8 cellular contexts compared by ENCODE assay signal in genomic region chr11:65503923-65504670, GRCh38. TPM values are rescaled to one million over a fixed set of nuclear protein-coding genes. Genes with fewer than 3 reads are reported as not detected.
A peak's percentile ranks its signal among the peaks of the same experiment; 100 is the strongest.
DNase-seq lines count a peak whose midpoint lies in the region; ATAC-seq, FAIRE-seq and TF ChIP-seq lines count a peak whose summit lies in the region.

No MANE protein-coding gene starts in this region.

- no peaks in the 10 kb centered on the region for H3K9me2 ChIP-seq in neural cell (ENCODE audit: insufficient read depth, low read length)

- peak overlapping the region; percentile 85 for H3K4me3 ChIP-seq in effector memory CD4-positive, alpha-beta T cell (ENCODE audit: insufficient read depth, low read depth, low read length, poor library complexity, severe bottlenecking)
- peak overlapping the region; percentile 78 for H3K4me3 ChIP-seq in neural cell (ENCODE audit: low read length)

- ATAC-seq in GM21619 (IDR thresholded peaks at IDR 0.05; ENCODE audit: unreplicated experiment) (no peak), HG03378 (IDR thresholded peaks at IDR 0.05; ENCODE audit: unreplicated experiment) (no peak)

- peak overlapping the region; percentile 98 for H3K27ac ChIP-seq in effector memory CD4-positive, alpha-beta T cell (ENCODE audit: insufficient read depth, low read length, poor library complexity, severe bottlenecking)
- H3K27ac ChIP-seq in neural cell (ENCODE audit: low read length), result peak overlapping the region; percentile 100

- peaks cover 23% of the 10 kb centered on the region for H3F3A ChIP-seq in neural cell (ENCODE audit: insufficient read depth, low read length, poor library complexity, severe bottlenecking)

- no peak overlapping the region for H3K27ac Mint-ChIP-seq in type B pancreatic cell

- no peak overlapping the region for H2AFZ ChIP-seq in neural cell (ENCODE audit: low read depth, low read length)

- TF ChIP-seq CTCF in neural cell (IDR thresholded peaks at IDR 0.05; ENCODE audit: poor library complexity, severe bottlenecking) (no peak), type B pancreatic cell (conservative IDR thresholded peaks at IDR 0.05) (no peak)

- peak; percentile 48 for DNase-seq in NCI-H446 treated with DMSO at 0.1 percent for 48 hours (lab: John Stamatoyannopoulos, UW)
- DNase-seq in effector memory CD4-positive, alpha-beta T cell, result no peak
- DNase-seq in type B pancreatic cell (ENCODE audit: extremely low spot score, unreplicated experiment), result no peak
- DNase-seq in stimulated activated CD4-positive, alpha-beta T cell treated with anti-CD3 and anti-CD28 coated beads, Interleukin-15, amount 100 ng/mL, for 24 hours, result no peak

- peaks cover 61% of the 10 kb centered on the region for H3K36me3 ChIP-seq in effector memory CD4-positive, alpha-beta T cell (ENCODE audit: control insufficient read depth, insufficient read depth, low read length)
- peaks cover 57% of the 10 kb centered on the region for H3K36me3 ChIP-seq in neural cell (ENCODE audit: insufficient read depth, low read length)

- H3K4me3 Mint-ChIP-seq in type B pancreatic cell, result no peak overlapping the region

- peaks cover 38% of the 10 kb centered on the region for H3K4me1 Mint-ChIP-seq in type B pancreatic cell (ENCODE audit: unreplicated experiment)

- H3K27me3 Mint-ChIP-seq in type B pancreatic cell, result peaks cover 50% of the 10 kb centered on the region

- peak overlapping the region; percentile 87 for H3K4me2 ChIP-seq in neural cell (ENCODE audit: low read length)

- peaks cover 37% of the 10 kb centered on the region for H3K36me3 Mint-ChIP-seq in type B pancreatic cell

- no peaks in the 10 kb centered on the region for H3K9me3 Mint-ChIP-seq in type B pancreatic cell

- H3K79me2 ChIP-seq in neural cell (replicated peaks; ENCODE audit: insufficient read depth, low read length), result peaks cover 99% of the 10 kb centered on the region

- H3K9me3 ChIP-seq in effector memory CD4-positive, alpha-beta T cell (ENCODE audit: control insufficient read depth, low read length), result no peaks in the 10 kb centered on the region
- no peaks in the 10 kb centered on the region for H3K9me3 ChIP-seq in neural cell (ENCODE audit: low read length)

- H3K4me1 ChIP-seq in effector memory CD4-positive, alpha-beta T cell (ENCODE audit: control insufficient read depth, insufficient read depth, low read length, poor library complexity, severe bottlenecking), result peaks cover 31% of the 10 kb centered on the region

- H3K9ac ChIP-seq in neural cell (ENCODE audit: low read length), result peak overlapping the region; percentile 99

- TF ChIP-seq EP300 in neural cell (conservative IDR thresholded peaks at IDR 0.05; ENCODE audit: poor library complexity, severe bottlenecking), result no peak

- no peak for TF ChIP-seq RAD21 in neural cell (conservative IDR thresholded peaks at IDR 0.05)

- FAIRE-seq in G401.6 (lab: Jason Lieb, UNC), result peak; percentile 31

- no peaks in the 10 kb centered on the region for H3K27me3 ChIP-seq in effector memory CD4-positive, alpha-beta T cell (replicated peaks; ENCODE audit: control insufficient read depth, insufficient read depth, low read length, poor library complexity, severe bottlenecking)
- H3K27me3 ChIP-seq in neural cell (ENCODE audit: insufficient read depth, low read depth, low read length), result no peaks in the 10 kb centered on the region

- H4K20me1 ChIP-seq in neural cell (ENCODE audit: insufficient read depth), result peaks cover 91% of the 10 kb centered on the region

TF ChIP-seq in neural cell, 6 proteins besides CTCF, POLR2A, EP300 and RAD21:
- TF ChIP-seq REST (IDR thresholded peaks at IDR 0.05; ENCODE audit: borderline replicate concordance) (peak; percentile 66), POLR2AphosphoS5 (IDR thresholded peaks at IDR 0.05) (peak; percentile 66), TAF1 (IDR thresholded peaks at IDR 0.05; ENCODE audit: low read depth) (peak; percentile 49), EZH2 (IDR thresholded peaks at IDR 0.05; ENCODE audit: borderline replicate concordance, insufficient read depth, low read length, poor library complexity, severe bottlenecking) (no peak)

RNA-seq across cellular contexts. Expression of gene MALAT1, which starts 5.3 kb away (rescaled TPM):
- polyA plus RNA-seq in neural cell, result 1,383 and 1,630 TPM in 2 replicates
- 48,171 and 65,838 TPM in 2 replicates for polyA minus RNA-seq in neural cell
- 4,133 and 6,276 TPM in 2 replicates for total RNA-seq in type B pancreatic cell (ENCODE audit: low replicate concordance)

RNA-seq across cellular contexts. Expression of gene SCYL1, which starts 20.8 kb away (rescaled TPM):
- 48.3 and 56.2 TPM in 2 replicates for polyA plus RNA-seq in neural cell
- 35.3 and 55.3 TPM in 2 replicates for polyA minus RNA-seq in neural cell
- total RNA-seq in type B pancreatic cell (ENCODE audit: low replicate concordance), result 79.4 and 80.4 TPM in 2 replicates

RNA-seq across cellular contexts. Expression of gene LTBP3, which starts 54.1 kb away (rescaled TPM):
- polyA plus RNA-seq in neural cell, result 3.5 and 4.6 TPM in 2 replicates
- 0.97 and 2.3 TPM in 2 replicates for polyA minus RNA-seq in neural cell
- total RNA-seq in type B pancreatic cell (ENCODE audit: low replicate concordance), result 71.8 and 74.1 TPM in 2 replicates
